ENCODE assay signal across 1 cellular context in genomic region chr1:65476327-65476726, GRCh38.
TF ChIP-seq lines count a peak whose summit lies in the region.

No MANE protein-coding gene starts in this region.

TF ChIP-seq in HepG2, 621 proteins besides CTCF, POLR2A, EP300 and RAD21 (continued from another document and continues in another):
- TF ChIP-seq TRIM22 (IDR thresholded peaks at IDR 0.05): no peak
- TF ChIP-seq MTA1 (CRISPR knock-in tag; IDR thresholded peaks at IDR 0.05; ENCODE audit: borderline replicate concordance): no peak
- 0 out of 2 replicates have a peak, but pooled peaks have one; percentile 15 for TF ChIP-seq STAG1 (CRISPR knock-in tag; IDR thresholded peaks at IDR 0.05)
- no peak for TF ChIP-seq ZSCAN25 (CRISPR knock-in tag; IDR thresholded peaks at IDR 0.05)
- no peak for TF ChIP-seq RBM22 (optimal IDR thresholded peaks at IDR 0.05; ENCODE audit: low read length)
- TF ChIP-seq ARHGAP35 (CRISPR knock-in tag; IDR thresholded peaks at IDR 0.05; ENCODE audit: borderline replicate concordance): no peak
- no peak for TF ChIP-seq GZF1 (CRISPR knock-in tag; IDR thresholded peaks at IDR 0.05)
- no peak for TF ChIP-seq HOXD1 (CRISPR knock-in tag; IDR thresholded peaks at IDR 0.05)
- TF ChIP-seq TSC22D2 (CRISPR knock-in tag; IDR thresholded peaks at IDR 0.05; ENCODE audit: borderline replicate concordance): no peak
- TF ChIP-seq TBX3 (IDR thresholded peaks at IDR 0.05; ENCODE audit: borderline replicate concordance): no peak
- TF ChIP-seq ZNF597 (CRISPR knock-in tag; IDR thresholded peaks at IDR 0.05): no peak
- no peak for TF ChIP-seq ZBTB46 (CRISPR knock-in tag; IDR thresholded peaks at IDR 0.05; ENCODE audit: borderline replicate concordance)
- no peak for TF ChIP-seq ADNP (CRISPR knock-in tag; IDR thresholded peaks at IDR 0.05)
- no peak for TF ChIP-seq THAP9 (CRISPR knock-in tag; IDR thresholded peaks at IDR 0.05; ENCODE audit: borderline replicate concordance)
- no peak for TF ChIP-seq TFE3 (CRISPR knock-in tag; IDR thresholded peaks at IDR 0.05)
- no peak for TF ChIP-seq MYPOP (CRISPR knock-in tag; IDR thresholded peaks at IDR 0.05)
- TF ChIP-seq U2AF2 (IDR thresholded peaks at IDR 0.05; ENCODE audit: low read depth, low read length): no peak
- TF ChIP-seq HMGA1 (CRISPR knock-in tag; conservative IDR thresholded peaks at IDR 0.05): no peak
- no peak for TF ChIP-seq JDP2 (CRISPR knock-in tag; IDR thresholded peaks at IDR 0.05; ENCODE audit: borderline replicate concordance)
- TF ChIP-seq ZNF530 (CRISPR knock-in tag; IDR thresholded peaks at IDR 0.05; ENCODE audit: low read depth): no peak
- no peak for TF ChIP-seq ARNT (IDR thresholded peaks at IDR 0.05)
- no peak for TF ChIP-seq ZC3H13 (CRISPR knock-in tag; IDR thresholded peaks at IDR 0.05)
- TF ChIP-seq ZNF446 (CRISPR knock-in tag; IDR thresholded peaks at IDR 0.05): no peak
- no peak for TF ChIP-seq HINFP (CRISPR knock-in tag; IDR thresholded peaks at IDR 0.05; ENCODE audit: low read depth)
- TF ChIP-seq ZNF562 (CRISPR knock-in tag; IDR thresholded peaks at IDR 0.05; ENCODE audit: borderline replicate concordance): no peak
- no peak for TF ChIP-seq THAP8 (CRISPR knock-in tag; IDR thresholded peaks at IDR 0.05; ENCODE audit: borderline replicate concordance)
- TF ChIP-seq ZNF3 (CRISPR knock-in tag; IDR thresholded peaks at IDR 0.05): no peak
- TF ChIP-seq ZFX (CRISPR knock-in tag; IDR thresholded peaks at IDR 0.05; ENCODE audit: low read depth): no peak
- TF ChIP-seq ZNF703 (CRISPR knock-in tag; IDR thresholded peaks at IDR 0.05; ENCODE audit: borderline replicate concordance): no peak
- peak; percentile 29; the same call in 1 of the 2 replicates for TF ChIP-seq ZFP36L1 (CRISPR knock-in tag; IDR thresholded peaks at IDR 0.05)
- TF ChIP-seq FOXK2 (IDR thresholded peaks at IDR 0.05): no peak
- TF ChIP-seq TRIM24 (CRISPR knock-in tag; IDR thresholded peaks at IDR 0.05): no peak
- peak; percentile 22; the same call in 1 of the 2 replicates for TF ChIP-seq FOXK1 (CRISPR knock-in tag; IDR thresholded peaks at IDR 0.05; ENCODE audit: borderline replicate concordance, low read depth)
- no peak for TF ChIP-seq TGIF2 (CRISPR knock-in tag; IDR thresholded peaks at IDR 0.05)
- TF ChIP-seq MTF2 (CRISPR knock-in tag; IDR thresholded peaks at IDR 0.05; ENCODE audit: borderline replicate concordance): no peak
- TF ChIP-seq TEAD3 (CRISPR knock-in tag; optimal IDR thresholded peaks at IDR 0.05; ENCODE audit: borderline replicate concordance): peak; percentile 67
- no peak for TF ChIP-seq STAT6 (CRISPR knock-in tag; IDR thresholded peaks at IDR 0.05; ENCODE audit: borderline replicate concordance)
- no peak for TF ChIP-seq LRRFIP1 (CRISPR knock-in tag; conservative IDR thresholded peaks at IDR 0.05)
- no peak for TF ChIP-seq ZNF709 (CRISPR knock-in tag; IDR thresholded peaks at IDR 0.05)
- 0 out of 2 replicates have a peak, but pooled peaks have one; percentile 44 for TF ChIP-seq NCOR1 (IDR thresholded peaks at IDR 0.05; ENCODE audit: borderline replicate concordance, low read length)
- no peak for TF ChIP-seq ZNF784 (CRISPR knock-in tag; IDR thresholded peaks at IDR 0.05; ENCODE audit: borderline replicate concordance)
- TF ChIP-seq MYNN (CRISPR knock-in tag; IDR thresholded peaks at IDR 0.05; ENCODE audit: low read depth): no peak
- no peak for TF ChIP-seq SMAD1 (CRISPR knock-in tag; IDR thresholded peaks at IDR 0.05; ENCODE audit: borderline replicate concordance, low read depth)
- TF ChIP-seq PREB (CRISPR knock-in tag; IDR thresholded peaks at IDR 0.05): no peak
